In the genomic region with DNA sequence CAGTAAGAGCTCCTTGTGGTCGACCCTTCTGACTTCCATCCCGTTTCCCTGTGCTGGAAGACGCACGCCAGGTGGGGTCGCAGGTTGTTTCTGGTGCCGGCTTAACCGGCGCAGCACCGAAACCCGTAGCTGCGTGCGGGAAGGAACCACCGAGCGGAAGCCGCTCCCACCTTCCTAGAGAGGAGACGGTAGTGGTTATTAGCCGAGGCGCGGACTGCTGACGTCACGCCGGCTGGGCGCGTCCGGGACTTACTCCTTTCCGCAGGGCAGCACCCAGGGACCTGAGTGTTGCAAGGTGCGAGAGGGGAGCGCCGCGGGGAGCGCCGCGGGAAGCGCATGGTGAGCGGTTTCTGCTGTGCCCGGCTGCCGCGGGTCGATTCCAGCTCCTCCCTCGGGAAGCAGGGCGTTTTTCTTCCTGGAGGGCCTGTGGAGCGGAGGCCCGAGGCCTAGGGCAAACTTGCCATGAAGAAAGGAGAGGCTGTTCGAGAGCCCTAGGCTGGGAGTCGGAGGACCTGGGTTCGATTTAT, we compare ENCODE assay signal across 8 cellular contexts.
DNase-seq lines count a peak whose midpoint lies in the region; ATAC-seq and TF ChIP-seq lines count a peak whose summit lies in the region.

A gene (plus strand): TSS at position 252 of the 527 bp plus-strand sequence. CDS start 4,787 bp downstream, outside the sequence.

- ATAC-seq in GM18498 (IDR thresholded peaks at IDR 0.05; ENCODE audit: unreplicated experiment) (peak; percentile 94), HG03066 (IDR thresholded peaks at IDR 0.05; ENCODE audit: low read depth, unreplicated experiment) (peak; percentile 70), GM18520 (IDR thresholded peaks at IDR 0.05; ENCODE audit: unreplicated experiment) (no peak)

- peak; percentile 79 for DNase-seq in NCI-H526 treated with DMSO at 0.1 percent for 48 hours (lab: John Stamatoyannopoulos, UW)
- DNase-seq in activated CD8-positive, alpha-beta memory T cell treated with anti-CD3 and anti-CD28 coated beads, Interleukin-2, amount 50 U/mL, for 48 hours = peak; percentile 92
- DNase-seq in epithelial cell of esophagus (ENCODE audit: low read depth) = peak; percentile 96
- DNase-seq in midbrain (lab: John Stamatoyannopoulos, UW) = peak; percentile 91
- DNase-seq in stimulated activated CD8-positive, alpha-beta memory T cell treated with anti-CD3 and anti-CD28 coated beads, Interleukin-15, amount 100 ng/mL, for 1 hour (ENCODE audit: low read depth) = peak; percentile 70

- peak within 1 kb of the TSS; percentile 94 for H3K4me3 ChIP-seq in epithelial cell of esophagus (ENCODE audit: low read length)

- TF ChIP-seq CTCF in epithelial cell of esophagus (IDR thresholded peaks at IDR 0.05; ENCODE audit: insufficient read depth, low read depth, low read length, missing control alignments) = no peak
